In genomic region chr4:121696140-121696640, GRCh38 we compare ENCODE assay signal across 8 cellular contexts. TPM values are rescaled to one million over a fixed set of nuclear protein-coding genes. Genes with fewer than 3 reads are reported as not detected.
DNase-seq lines count a peak whose midpoint lies in the region; ATAC-seq and TF ChIP-seq lines count a peak whose summit lies in the region.

No MANE protein-coding gene starts in this region.

- H3K9ac ChIP-seq in NT2/D1 (ENCODE audit: insufficient read length, low read depth): peak overlapping the region; percentile 87
- peak overlapping the region; percentile 86 to 89 for H3K9ac ChIP-seq in mucosa of rectum (ENCODE audit: low read depth in 1 of 2, low read length in 2 of 2)

- H3K4me3 ChIP-seq in NT2/D1 (ENCODE audit: insufficient read length, low read depth) (peak overlapping the region; percentile 82), mucosa of rectum (ENCODE audit: low read length in 2 of 2) (peak overlapping the region; percentile 82 to 91)

- peak overlapping the region; percentile 83 to 89 for H3K27ac ChIP-seq in mucosa of rectum (ENCODE audit: low read depth in 2 of 2, low read length in 2 of 2)

- CTCF ChIA-PET in GM10248 (lab: Yijun Ruan, JAX): interaction anchor here (0.6 to 1.7 kb wide), 6 partner anchors 9 to 128 kb away, joined by 3 to 7 read pairs (median 4); no protein-coding TSS in a partner anchor

- H3K27me3 ChIP-seq in NT2/D1 (ENCODE audit: insufficient read depth, insufficient read length) (no peaks in the 10 kb centered on the region), mucosa of rectum (ENCODE audit: control insufficient read depth in 2 of 2, insufficient read depth in 2 of 2, low read length in 2 of 2) (no peaks in the 10 kb centered on the region)

- TF ChIP-seq CTCF in GM10248 (IDR thresholded peaks at IDR 0.05; ENCODE audit: control extremely low read depth, extremely low read depth, low read depth, missing control alignments): peak; percentile 11

- ATAC-seq in HG02678 (IDR thresholded peaks at IDR 0.05; ENCODE audit: unreplicated experiment) (peak; percentile 21), esophagus mucosa (peak; percentile 60)

- H3K4me1 ChIP-seq in NT2/D1 (ENCODE audit: insufficient read depth, insufficient read length) (no peaks in the 10 kb centered on the region), mucosa of rectum (ENCODE audit: control insufficient read depth in 2 of 2, insufficient read depth in 2 of 2, low read length in 2 of 2) (peaks cover 5 to 12% of the 10 kb centered on the region in 2 donors)

- DNase-seq in GM10248 (ENCODE audit: extremely low spot score): peak; percentile 32
- peak; percentile 11 for DNase-seq in NT2/D1 (ENCODE audit: low read depth, low spot score)
- peak; percentile 62 for DNase-seq in activated T-cell treated with anti-CD3 and anti-CD28 coated beads for 48 hours (ENCODE audit: low read depth)
- DNase-seq in stimulated activated naive CD4-positive, alpha-beta T cell (lab: John Stamatoyannopoulos, UW): peak in 4 of 6 experiments; percentile 5 to 35 (median 20)
- DNase-seq in NCI-H1694 (lab: John Stamatoyannopoulos, UW): no peak

- H3K9me3 ChIP-seq in NT2/D1 (ENCODE audit: insufficient read depth, low read length): no peaks in the 10 kb centered on the region
- no peaks in the 10 kb centered on the region for H3K9me3 ChIP-seq in mucosa of rectum (ENCODE audit: control insufficient read depth in 2 of 2, low read length in 2 of 2)

- POLR2A ChIA-PET in GM10248 (lab: Yijun Ruan, JAX): interaction anchor here (1.1 kb wide), 1 partner anchor 95 kb away, joined by 3 read pairs; no protein-coding TSS in a partner anchor

- H3K36me3 ChIP-seq in NT2/D1 (ENCODE audit: insufficient read depth, insufficient read length, low read length): peaks cover 28% of the 10 kb centered on the region
- no peaks in the 10 kb centered on the region for H3K36me3 ChIP-seq in mucosa of rectum (ENCODE audit: control insufficient read depth in 2 of 2, insufficient read depth in 2 of 2, low read length in 2 of 2)

RNA-seq across cellular contexts. Expression of gene ANXA5, which starts 0.6 kb away (rescaled TPM):
- 96.4 TPM for total RNA-seq in esophagus mucosa
